ENCODE assay signal across 19 cellular contexts in genomic region chr4:177789610-177790009, GRCh38.
A peak's percentile ranks its signal among the peaks of the same experiment; 100 is the strongest.
DNase-seq lines count a peak whose midpoint lies in the region; ATAC-seq, FAIRE-seq and TF ChIP-seq lines count a peak whose summit lies in the region.
"Had no signal": no experiment of that assay in that cellular context is flagged by ENCODE, and none has a peak within 500 bp of the region (broad histone marks: within the 10 kb centered on the region; RNA-seq: fewer than 3 reads in every experiment).

No MANE protein-coding gene starts in this region.

- H3K4me1 ChIP-seq in Caco-2 (peaks cover 52% of the 10 kb centered on the region), HUES6 (ENCODE audit: control insufficient read depth, insufficient read depth, low read length) (no peaks in the 10 kb centered on the region; the same call in 1 of the 2 replicates), K562 (replicated peaks in 1 of 2; ENCODE audit: control insufficient read depth in 2 of 2, insufficient read depth in 2 of 2, low read length in 2 of 2) (no peaks in the 10 kb centered on the region)

- ATAC-seq in K562, result no peak
- ATAC-seq in activated CD4-positive, CD25-positive, alpha-beta regulatory T cell treated with anti-CD3 and anti-CD28 coated beads, Interleukin-2, amount 50 U/mL, for 24 hours, result no peak

- BruUV-seq in Caco-2 (replicated peaks; lab: Mats Ljungman, UMichigan) (no TSS peak), K562 (replicated peaks; lab: Mats Ljungman, UMichigan) (no TSS peak)

- H3K27me3 ChIP-seq in Caco-2 (replicated peaks; ENCODE audit: control insufficient read depth, insufficient read depth, low read length) (no peaks in the 10 kb centered on the region), HUES6 (ENCODE audit: control insufficient read depth, insufficient read depth, low read length) (no peaks in the 10 kb centered on the region), K562 (ENCODE audit: control insufficient read depth in 2 of 2, insufficient read depth in 2 of 2, low read length in 2 of 2) (no peaks in the 10 kb centered on the region)

- H3K36me3 Mint-ChIP-seq in Caco-2 (ENCODE audit: insufficient read depth, unreplicated experiment) (no peaks in the 10 kb centered on the region), mesothelial cell of epicardium (no peaks in the 10 kb centered on the region)
- H3K36me3 Mint-ChIP-seq: CD4-positive, alpha-beta memory T cell had no signal

- H3K4me3 ChIP-seq in Caco-2 (ENCODE audit: low read depth, low read length), result no peak overlapping the region
- H3K4me3 ChIP-seq in HUES6 (ENCODE audit: low read depth, low read length), result no peak overlapping the region
- H3K4me3 ChIP-seq in K562, result no peak overlapping the region

- no peaks in the 10 kb centered on the region for H3K36me3 ChIP-seq in Caco-2 (ENCODE audit: control insufficient read depth, insufficient read depth, low read length)
- no peaks in the 10 kb centered on the region for H3K36me3 ChIP-seq in HUES6 (ENCODE audit: control insufficient read depth, insufficient read depth, low read length)
- no peaks in the 10 kb centered on the region for H3K36me3 ChIP-seq in K562 (ENCODE audit: control insufficient read depth, insufficient read depth, low read length)

- FAIRE-seq in K562 (lab: Jason Lieb, UNC), result no peak
- FAIRE-seq: A204.1, D721Med, G401.6, GM12892 had no signal

- TF ChIP-seq POLR2A in K562 (conservative IDR thresholded peaks at IDR 0.05), result no peak

- peak overlapping the region; percentile 6 for H3K4me3 Mint-ChIP-seq in Caco-2 (ENCODE audit: unreplicated experiment)
- H3K4me3 Mint-ChIP-seq in mesothelial cell of epicardium, result peak overlapping the region; percentile 16
- H3K4me3 Mint-ChIP-seq: B cell; CD4-positive, alpha-beta memory T cell; HFFc6 had no signal

- H3K27ac Mint-ChIP-seq in Caco-2 (ENCODE audit: unreplicated experiment), result peak overlapping the region; percentile 63
- peak overlapping the region; percentile 13 for H3K27ac Mint-ChIP-seq in mesothelial cell of epicardium
- H3K27ac Mint-ChIP-seq: B cell; CD4-positive, alpha-beta memory T cell; HFFc6 had no signal

- in situ Hi-C loops in K562 (cut with MboI), result no loop called here

- no peak overlapping the region for H3K27ac ChIP-seq in HUES6 (ENCODE audit: low read depth, low read length)
- H3K27ac ChIP-seq in K562 (ENCODE audit: extremely low read depth, low read depth, low read length), result no peak overlapping the region

- H2AFZ ChIP-seq in K562 (ENCODE audit: low read depth, low read length), result no peak overlapping the region

- WGBS in K562 (ENCODE audit: insufficient coverage, low coverage, missing lambda C conversion rate), result 6% methylated on average over 4 of the region's 4 CpGs

- H3K9me3 ChIP-seq in Caco-2 (peaks cover 6% of the 10 kb centered on the region; the same call in 1 of the 2 replicates), HUES6 (ENCODE audit: control insufficient read depth, insufficient read depth, low read depth, low read length) (no peaks in the 10 kb centered on the region), K562 (replicated peaks; ENCODE audit: control insufficient read depth, insufficient read depth, low read depth, low read length) (no peaks in the 10 kb centered on the region)

- intact Hi-C loops in Caco-2 (cut with micrococcal nuclease; ENCODE audit: unreplicated experiment), result loop anchor here (5.0 kb wide), 1 partner anchor 347 kb away; the partner anchor contains the start of gene AGA
- intact Hi-C loops in K562 (cut with micrococcal nuclease), result no loop called here

- POLR2A ChIA-PET in Caco-2 (lab: Charles Lee), result no interaction called here
- POLR2A ChIA-PET in K562 (lab: Yijun Ruan, JAX), result no interaction called here

- no peaks in the 10 kb centered on the region for H3K79me2 ChIP-seq in K562 (ENCODE audit: control insufficient read depth, insufficient read depth, low read length)

- H3K9me3 Mint-ChIP-seq in Caco-2 (ENCODE audit: unreplicated experiment), result peaks cover 46% of the 10 kb centered on the region
- H3K9me3 Mint-ChIP-seq in mesothelial cell of epicardium, result peaks cover 19% of the 10 kb centered on the region
- H3K9me3 Mint-ChIP-seq: HFFc6 had no signal

- no peak for TF ChIP-seq CTCF in Caco-2 (IDR thresholded peaks at IDR 0.05; ENCODE audit: insufficient read depth in 1 of 2, low read depth in 1 of 2, low read length in 1 of 2, severe bottlenecking in 1 of 2, unreplicated experiment in 1 of 2)
- TF ChIP-seq CTCF in K562 (IDR thresholded peaks at IDR 0.05 in 2 of 3, conservative IDR thresholded peaks at IDR 0.05 in 1 of 3; ENCODE audit: insufficient read depth in 2 of 3, low read depth in 1 of 3, low read length in 3 of 3), result no peak
- no peak for TF ChIP-seq CTCF in mesothelial cell of epicardium (IDR thresholded peaks at IDR 0.05; ENCODE audit: unreplicated experiment)

- no peaks in the 10 kb centered on the region for H4K20me1 ChIP-seq in K562 (replicated peaks; ENCODE audit: control insufficient read depth, insufficient read depth, low read length)

- no peaks in the 10 kb centered on the region for H3K9me1 ChIP-seq in K562 (ENCODE audit: control insufficient read depth, insufficient read depth, low read length)

- peaks cover 36% of the 10 kb centered on the region for H3K4me1 Mint-ChIP-seq in Caco-2 (ENCODE audit: low read depth, unreplicated experiment)
- H3K4me1 Mint-ChIP-seq in mesothelial cell of epicardium, result peaks cover 11% of the 10 kb centered on the region
- H3K4me1 Mint-ChIP-seq: B cell; CD4-positive, alpha-beta memory T cell had no signal

- CTCF ChIA-PET in Caco-2 (lab: Charles Lee) (no interaction called here), K562 (lab: Yijun Ruan, JAX; ENCODE audit: low intra/inter-chr PET ratio) (no interaction called here)

- peak overlapping the region; percentile 3 for H3K9ac ChIP-seq in HUES6 (ENCODE audit: low read length)
- H3K9ac ChIP-seq in K562 (ENCODE audit: insufficient read depth in 1 of 2, low read depth in 2 of 2, low read length in 2 of 2), result no peak overlapping the region

- TF ChIP-seq EP300 in K562 (IDR thresholded peaks at IDR 0.05; ENCODE audit: low read length), result no peak

- no peak for DNase-seq in Caco-2
- DNase-seq in K562 (ENCODE audit: extremely low read depth in 1 of 4, low spot score in 3 of 4), result no peak
- DNase-seq in mesothelial cell of epicardium (ENCODE audit: low spot score in 2 of 2, unreplicated experiment in 2 of 2), result no peak
- DNase-seq in NCI-H226, result no peak
- DNase-seq in GOT3 (lab: John Stamatoyannopoulos, UW), result no peak
- DNase-seq: C1 segment of cervical spinal cord; CD4-positive, alpha-beta memory T cell; DMS153; DMS79 treated with DMSO at 0.1 percent for 48 hours; EL; HCEC 1CT; HFFc6 had no signal

- no peak for TF ChIP-seq RAD21 in K562 (CRISPR knock-in tag; conservative IDR thresholded peaks at IDR 0.05 in 1 of 2, IDR thresholded peaks at IDR 0.05 in 1 of 2)

- H3K27me3 Mint-ChIP-seq in Caco-2 (ENCODE audit: insufficient read depth, unreplicated experiment), result no peaks in the 10 kb centered on the region
- no peaks in the 10 kb centered on the region for H3K27me3 Mint-ChIP-seq in mesothelial cell of epicardium (ENCODE audit: low read depth)
- H3K27me3 Mint-ChIP-seq: B cell; CD4-positive, alpha-beta memory T cell had no signal

- H3K4me2 ChIP-seq in K562 (ENCODE audit: insufficient read depth, low read length), result no peak overlapping the region

TF ChIP-seq in K562, 482 proteins besides CTCF, POLR2A, EP300 and RAD21 (continues in another document):
- TF ChIP-seq TFE3 (CRISPR knock-in tag; IDR thresholded peaks at IDR 0.05) (peak; percentile 78), USF2 (CRISPR knock-in tag; IDR thresholded peaks at IDR 0.05) (peak; percentile 8; the same call in 1 of the 2 replicates), CBFA2T2 (conservative IDR thresholded peaks at IDR 0.05) (peak; percentile 24; the same call in 1 of the 2 replicates), NCOA6 (IDR thresholded peaks at IDR 0.05) (no peak), FIP1L1 (IDR thresholded peaks at IDR 0.05; ENCODE audit: low read depth, low read length, poor library complexity, severe bottlenecking) (no peak), RAD51 (IDR thresholded peaks at IDR 0.05; ENCODE audit: borderline replicate concordance, low read depth) (peak; percentile 63), TOE1 (IDR thresholded peaks at IDR 0.05; ENCODE audit: borderline replicate concordance) (peak; percentile 63; the same call in 1 of the 2 replicates), TOE1 (CRISPR knock-in tag; IDR thresholded peaks at IDR 0.05; ENCODE audit: borderline replicate concordance, low read depth) (no peak), HMG20B (CRISPR knock-in tag; IDR thresholded peaks at IDR 0.05) (no peak), USF1 (CRISPR knock-in tag; IDR thresholded peaks at IDR 0.05) (peak; percentile 46; the same call in 1 of the 2 replicates), HSF4 (CRISPR knock-in tag; IDR thresholded peaks at IDR 0.05; ENCODE audit: borderline replicate concordance) (no peak), HEY1 (CRISPR knock-in tag; IDR thresholded peaks at IDR 0.05; ENCODE audit: borderline replicate concordance) (no peak)
